1 cellular context compared by ENCODE assay signal in the genomic region with DNA sequence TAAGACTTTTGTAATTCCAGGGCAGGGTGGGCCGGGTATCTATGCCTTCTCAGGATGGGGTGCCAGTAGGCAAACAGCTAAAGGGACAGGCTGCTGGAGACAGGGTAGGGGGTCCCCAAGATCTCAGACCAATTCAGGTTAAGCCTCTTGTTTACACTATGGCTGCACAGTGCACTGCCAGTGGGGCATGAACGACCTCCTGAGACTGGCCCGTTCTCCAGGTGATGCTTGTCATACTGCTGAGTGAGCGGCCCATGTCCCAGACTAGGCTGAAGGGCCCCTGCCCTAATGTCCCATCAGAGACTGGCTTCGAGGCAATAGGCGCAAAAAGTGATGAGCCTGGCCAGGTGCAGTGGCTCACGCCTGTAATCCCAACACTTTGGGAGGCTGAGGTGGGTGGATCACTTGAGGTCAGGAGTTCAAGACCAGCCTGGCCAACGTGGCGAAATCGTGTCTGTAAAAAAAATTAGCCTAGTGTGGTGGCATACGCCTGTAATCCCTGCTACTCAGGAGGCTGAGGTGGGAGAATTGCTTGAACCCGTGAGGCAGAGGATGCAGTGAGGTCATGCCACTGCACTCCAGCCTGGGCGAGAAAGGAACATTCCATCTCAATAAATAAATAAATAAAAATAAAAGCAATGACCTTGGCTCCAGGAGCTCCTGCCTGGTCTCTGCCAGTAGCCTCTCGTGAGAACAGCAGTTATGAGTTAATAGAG.
TF ChIP-seq lines count a peak whose summit lies in the region.

No MANE protein-coding gene starts in this region.

TF ChIP-seq in WTC11, 78 proteins besides CTCF, POLR2A, EP300 and RAD21 (continued from another document):
- TF ChIP-seq ATF6 (CRISPR knock-in tag; IDR thresholded peaks at IDR 0.05) (no peak), SOX15 (CRISPR knock-in tag; IDR thresholded peaks at IDR 0.05) (no peak), ZNF532 (CRISPR knock-in tag; IDR thresholded peaks at IDR 0.05; ENCODE audit: borderline replicate concordance) (no peak)
